ENCODE assay signal across 1 cellular context in the genomic region with DNA sequence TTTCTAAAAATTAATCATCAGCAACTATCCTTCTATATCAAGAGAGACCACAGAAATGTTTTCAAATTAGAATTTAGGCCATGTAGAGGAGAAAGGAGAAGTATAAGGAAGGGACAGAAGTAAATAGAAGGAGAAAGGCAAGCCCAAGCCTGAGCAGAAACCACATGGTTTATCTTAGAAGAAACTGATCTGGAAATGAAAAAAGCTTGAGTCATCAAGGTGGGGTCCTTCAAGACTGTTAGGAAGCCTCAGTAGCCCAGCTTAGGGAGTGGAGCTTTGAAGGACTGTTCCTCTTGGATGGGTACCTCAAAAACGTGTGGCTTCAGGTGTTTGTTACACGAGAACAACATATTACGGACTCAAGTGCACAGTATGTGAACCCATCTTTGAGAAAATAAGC.
TF ChIP-seq lines count a peak whose summit lies in the region.

No MANE protein-coding gene starts in this region.

TF ChIP-seq in K562, 482 proteins besides CTCF, POLR2A, EP300 and RAD21 (continued from another document):
- TF ChIP-seq, protein P1, sequence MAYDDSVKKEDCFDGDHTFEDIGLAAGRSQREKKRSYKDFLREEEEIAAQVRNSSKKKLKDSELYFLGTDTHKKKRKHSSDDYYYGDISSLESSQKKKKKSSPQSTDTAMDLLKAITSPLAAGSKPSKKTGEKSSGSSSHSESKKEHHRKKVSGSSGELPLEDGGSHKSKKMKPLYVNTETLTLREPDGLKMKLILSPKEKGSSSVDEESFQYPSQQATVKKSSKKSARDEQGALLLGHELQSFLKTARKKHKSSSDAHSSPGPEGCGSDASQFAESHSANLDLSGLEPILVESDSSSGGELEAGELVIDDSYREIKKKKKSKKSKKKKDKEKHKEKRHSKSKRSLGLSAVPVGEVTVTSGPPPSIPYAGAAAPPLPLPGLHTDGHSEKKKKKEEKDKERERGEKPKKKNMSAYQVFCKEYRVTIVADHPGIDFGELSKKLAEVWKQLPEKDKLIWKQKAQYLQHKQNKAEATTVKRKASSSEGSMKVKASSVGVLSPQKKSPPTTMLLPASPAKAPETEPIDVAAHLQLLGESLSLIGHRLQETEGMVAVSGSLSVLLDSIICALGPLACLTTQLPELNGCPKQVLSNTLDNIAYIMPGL (CRISPR knock-in tag; IDR thresholded peaks at IDR 0.05): no peak
- TF ChIP-seq SMAD4 (CRISPR knock-in tag; conservative IDR thresholded peaks at IDR 0.05) (no peak), TRIM28 (IDR thresholded peaks at IDR 0.05) (no peak), OTX1 (CRISPR knock-in tag; IDR thresholded peaks at IDR 0.05) (no peak), DPF2 (IDR thresholded peaks at IDR 0.05) (0 out of 2 replicates have a peak, but pooled peaks have one; percentile 15), ETV1 (tag; conservative IDR thresholded peaks at IDR 0.05; ENCODE audit: low read depth) (no peak), CAMTA2 (CRISPR knock-in tag; conservative IDR thresholded peaks at IDR 0.05) (no peak), ZNF449 (CRISPR knock-in tag; IDR thresholded peaks at IDR 0.05) (no peak), SMARCA4 (IDR thresholded peaks at IDR 0.05) (0 out of 2 replicates have a peak, but pooled peaks have one; percentile 17), SIRT6 (IDR thresholded peaks at IDR 0.05; ENCODE audit: low read depth, low read length) (no peak), NFE2 (IDR thresholded peaks at IDR 0.05; ENCODE audit: low read depth) (peak; percentile 67), ZNF316 (IDR thresholded peaks at IDR 0.05) (peak; percentile 58), ARID1B (IDR thresholded peaks at IDR 0.05) (peak; percentile 26; the same call in 1 of the 2 replicates), C11orf30 (IDR thresholded peaks at IDR 0.05; ENCODE audit: low read depth) (peak; percentile 58; the same call in 1 of the 2 replicates)
